In the genomic region with DNA sequence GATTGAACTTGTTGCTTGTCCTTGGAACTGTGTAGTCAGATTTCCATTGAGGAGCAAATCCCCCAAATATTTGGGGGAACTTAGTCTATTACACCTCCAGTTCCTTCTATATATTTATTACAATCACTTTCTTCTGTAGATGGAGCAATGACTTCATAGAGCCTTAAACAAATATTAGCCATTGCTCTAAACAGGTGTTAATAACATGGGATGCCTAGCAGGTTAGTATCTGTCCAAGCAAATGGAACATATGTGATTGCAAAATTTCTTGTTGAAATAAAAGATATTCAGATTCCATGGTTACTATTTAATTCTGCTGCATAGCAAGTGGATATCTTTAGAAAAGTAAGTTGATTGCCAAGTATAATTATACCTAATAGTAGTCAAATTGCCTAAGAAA, we compare ENCODE assay signal across 27 cellular contexts.
"Had no signal": no experiment of that assay in that cellular context is flagged by ENCODE, and none has a peak within 500 bp of the region (broad histone marks: within the 10 kb centered on the region; RNA-seq: fewer than 3 reads in every experiment).

No MANE protein-coding gene starts in this region.

- H3K9me3 ChIP-seq: ascending aorta, breast epithelium had no signal

- H3K36me3 ChIP-seq: ascending aorta, brain microvascular endothelial cell, breast epithelium had no signal

- DNase-seq: activated B cell treated with CpG ODN at 0.5 μM for 24 hours; activated CD4-positive, alpha-beta memory T cell treated with anti-CD3 and anti-CD28 coated beads for 36 hours; activated CD4-positive, alpha-beta T cell treated with anti-CD3 and anti-CD28 coated beads for 4 hours; activated CD4-positive, alpha-beta T cell treated with anti-CD3 and anti-CD28 coated beads, Interleukin-2, amount 10 ng/mL, durations not matched to agents 24 days and 14 days; activated CD4-positive, alpha-beta T cell treated with anti-CD3 and anti-CD28 coated beads, Interleukin-2, amount 50 U/mL, for 1 hour; activated CD4-positive, alpha-beta T cell treated with anti-CD3 and anti-CD28 coated beads, Interleukin-2, amount 50 U/mL, for 4 hours; activated CD4-positive, CD25-positive, alpha-beta regulatory T cell treated with anti-CD3 and anti-CD28 coated beads, Interleukin-2, amount 50 U/mL, for 72 hours; activated CD8-positive, alpha-beta memory T cell treated with anti-CD3 and anti-CD28 coated beads, Interleukin-2, amount 50 U/mL, for 4 hours; activated CD8-positive, alpha-beta T cell treated with anti-CD3 and anti-CD28 coated beads for 36 hours; activated effector memory CD4-positive, alpha-beta T cell treated with Interleukin-2 at 50 U/mL for 16 hours; activated gamma-delta T cell; activated naive CD4-positive, alpha-beta T cell treated with anti-CD3 and anti-CD28 coated beads, Interleukin-2, amount 10 ng/mL, durations not matched to agents 7 days and 5 days; activated naive CD4-positive, alpha-beta T cell treated with Interleukin-2 at 50 U/mL for 16 hours; activated naive CD8-positive, alpha-beta T cell treated with anti-CD3 and anti-CD28 coated beads, Interleukin-2, amount 10 ng/mL, durations not matched to agents 7 days and 5 days; activated naive CD8-positive, alpha-beta T cell treated with anti-CD3 and anti-CD28 coated beads, Interleukin-2, amount 50 U/mL, for 24 hours; activated T-cell treated with anti-CD3 and anti-CD28 coated beads, Interleukin-2, amount 50 U/mL, for 24 hours; activated T-cell treated with anti-CD3 and anti-CD28 coated beads, Interleukin-2, amount 50 U/mL, for 48 hours; amygdala; anterior cingulate cortex; brain microvascular endothelial cell; central memory CD4-positive, alpha-beta T cell; T-helper 1 cell; T-helper 2 cell; T-helper 9 cell had no signal

- ATAC-seq: activated CD8-positive, alpha-beta T cell treated with anti-CD3 and anti-CD28 coated beads for 36 hours; activated naive CD8-positive, alpha-beta T cell treated with anti-CD3 and anti-CD28 coated beads, Interleukin-2, amount 50 U/mL, for 24 hours had no signal

- H3K4me1 ChIP-seq: breast epithelium had no signal

- H3K27me3 ChIP-seq: ascending aorta, brain microvascular endothelial cell, breast epithelium had no signal

- H3K4me3 ChIP-seq: ascending aorta, breast epithelium had no signal

- H3K27ac ChIP-seq: ascending aorta, brain microvascular endothelial cell, breast epithelium, VCaP had no signal
